In genomic region chr6:45714795-45715507, GRCh38 we compare ENCODE assay signal across 8 cellular contexts.
A peak's percentile ranks its signal among the peaks of the same experiment; 100 is the strongest.
DNase-seq lines count a peak whose midpoint lies in the region; ATAC-seq and TF ChIP-seq lines count a peak whose summit lies in the region.

No MANE protein-coding gene starts in this region.

- H3K4me1 ChIP-seq in KMS-11 (ENCODE audit: low read depth, poor library complexity, severe bottlenecking) (peaks cover 65% of the 10 kb centered on the region), osteoblast (ENCODE audit: insufficient read depth, low read length) (peaks cover 38% of the 10 kb centered on the region)

- H3K4me1 Mint-ChIP-seq in activated naive CD4-positive, alpha-beta T cell treated with anti-CD3 and anti-CD28 coated beads, Interleukin-2, amount 50 U/mL, for 24 hours = peaks cover 33% of the 10 kb centered on the region

- no peaks in the 10 kb centered on the region for H4K20me1 ChIP-seq in KMS-11 (ENCODE audit: insufficient read depth)
- H4K20me1 ChIP-seq in osteoblast (ENCODE audit: insufficient read depth, low read length) = no peaks in the 10 kb centered on the region

- H3K9me3 Mint-ChIP-seq in activated naive CD4-positive, alpha-beta T cell treated with anti-CD3 and anti-CD28 coated beads, Interleukin-2, amount 50 U/mL, for 24 hours = no peaks in the 10 kb centered on the region

- H2AFZ ChIP-seq in KMS-11 (ENCODE audit: low read depth) (peak overlapping the region; percentile 61; the same call in 1 of the 2 replicates), osteoblast (ENCODE audit: low read length) (peak overlapping the region; percentile 74)

- peak overlapping the region; percentile 66 for H3K27ac ChIP-seq in KMS-11
- peak overlapping the region; percentile 35 for H3K27ac ChIP-seq in osteoblast (ENCODE audit: low read depth, low read length)

- no peaks in the 10 kb centered on the region for H3K36me3 Mint-ChIP-seq in activated naive CD4-positive, alpha-beta T cell treated with anti-CD3 and anti-CD28 coated beads, Interleukin-2, amount 50 U/mL, for 24 hours

- no peaks in the 10 kb centered on the region for H3K9me3 ChIP-seq in osteoblast (ENCODE audit: low read depth, low read length)

- no peak overlapping the region for H3K4me3 ChIP-seq in AG10803 (ENCODE audit: low read length)
- H3K4me3 ChIP-seq in KMS-11 (IDR thresholded peaks at IDR 0.05; ENCODE audit: insufficient read depth, low read depth, low read length) = no peak overlapping the region
- H3K4me3 ChIP-seq in osteoblast (ENCODE audit: insufficient read depth, low read length) = peak overlapping the region; percentile 2

- no peak for ATAC-seq in GM18517 (IDR thresholded peaks at IDR 0.05; ENCODE audit: unreplicated experiment)

- H3K79me2 ChIP-seq in KMS-11 (ENCODE audit: insufficient read depth, low read depth) (peaks cover 4% of the 10 kb centered on the region; the same call in 1 of the 2 replicates), osteoblast (ENCODE audit: insufficient read depth, low read length) (no peaks in the 10 kb centered on the region)

- peak; percentile 96 for TF ChIP-seq CTCF in AG10803 (conservative IDR thresholded peaks at IDR 0.05; ENCODE audit: low read length)
- peak; percentile 66 for TF ChIP-seq CTCF in GM13976 (IDR thresholded peaks at IDR 0.05; ENCODE audit: borderline replicate concordance, control extremely low read depth, extremely low read depth, insufficient read depth, missing control alignments)
- peak; percentile 83 for TF ChIP-seq CTCF in KMS-11 (conservative IDR thresholded peaks at IDR 0.05; ENCODE audit: low read depth, low read length)
- peak; percentile 90 for TF ChIP-seq CTCF in osteoblast (IDR thresholded peaks at IDR 0.05; ENCODE audit: extremely low read depth, low read depth, low read length)

- peak; percentile 86 for DNase-seq in AG10803 (ENCODE audit: low read depth)
- peak; percentile 61 for DNase-seq in GM13976 (ENCODE audit: low spot score)
- peak; percentile 77 for DNase-seq in RKO (ENCODE audit: low spot score)
- peak; percentile 63 for DNase-seq in germinal center (ENCODE audit: low spot score)
- peak; percentile 91 for DNase-seq in osteoblast (ENCODE audit: insufficient read length, low spot score, missing footprints)

- in situ Hi-C loops in GM13976 (cut with MboI; ENCODE audit: low sequenced_read_pairs, unreplicated experiment) = loop anchor here (25.0 kb wide), 3 partner anchors 197 to 1078 kb away; no protein-coding TSS in a partner anchor

- H3K4me2 ChIP-seq in KMS-11 = peak overlapping the region; percentile 91
- peak overlapping the region; percentile 51 for H3K4me2 ChIP-seq in osteoblast (ENCODE audit: insufficient read depth, low read length)

- H3K27me3 ChIP-seq in KMS-11 (ENCODE audit: insufficient read depth, low read depth) (no peaks in the 10 kb centered on the region), osteoblast (ENCODE audit: insufficient read depth, low read length) (no peaks in the 10 kb centered on the region)

- peak overlapping the region; percentile 89 for H3K27ac Mint-ChIP-seq in activated naive CD4-positive, alpha-beta T cell treated with anti-CD3 and anti-CD28 coated beads, Interleukin-2, amount 50 U/mL, for 24 hours

- H3K4me3 Mint-ChIP-seq in activated naive CD4-positive, alpha-beta T cell treated with anti-CD3 and anti-CD28 coated beads, Interleukin-2, amount 50 U/mL, for 24 hours = no peak overlapping the region

- H3K27me3 Mint-ChIP-seq in activated naive CD4-positive, alpha-beta T cell treated with anti-CD3 and anti-CD28 coated beads, Interleukin-2, amount 50 U/mL, for 24 hours = no peaks in the 10 kb centered on the region

- peak overlapping the region; percentile 39; the same call in 1 of the 2 replicates for H3K9ac ChIP-seq in KMS-11

- no peaks in the 10 kb centered on the region for H3K36me3 ChIP-seq in KMS-11 (ENCODE audit: insufficient read depth)
- no peaks in the 10 kb centered on the region for H3K36me3 ChIP-seq in osteoblast (ENCODE audit: insufficient read depth, low read length)
